ENCODE assay signal across 3 cellular contexts in genomic region chr16:14694129-14694528, GRCh38. TPM values are rescaled to one million over a fixed set of nuclear protein-coding genes. Genes with fewer than 3 reads are reported as not detected.
"Had no signal": no experiment of that assay in that cellular context is flagged by ENCODE, and none has a peak within 500 bp of the region (broad histone marks: within the 10 kb centered on the region; RNA-seq: fewer than 3 reads in every experiment).

PLA2G10 (minus strand) TSS chr16:14694308; CDS start chr16:14694229, 79 bp downstream.

RNA-seq across cellular contexts. Expression of gene PLA2G10, which starts in this region (rescaled TPM):
- total RNA-seq: LHCN-M2, MCF 10A, SK-MEL-5 had no signal
